In genomic region chr11:67351275-67352005, GRCh38 we compare ENCODE assay signal across 8 cellular contexts. TPM values are rescaled to one million over a fixed set of nuclear protein-coding genes. Genes with fewer than 3 reads are reported as not detected.
DNase-seq lines count a peak whose midpoint lies in the region; ATAC-seq and TF ChIP-seq lines count a peak whose summit lies in the region.

No MANE protein-coding gene starts in this region.

- peak in 6 of 7 experiments; percentile 46 to 79 (median 67) for DNase-seq in CD8-positive, alpha-beta T cell
- peak in 43 of 76 experiments; percentile 5 to 55 (median 29) for DNase-seq in HUDEP-2 (lab: John Stamatoyannopoulos, UW; ENCODE audit: unreplicated experiment in 76 of 76)
- DNase-seq in Panc1 (ENCODE audit: low read depth, low spot score) = no peak
- peak; percentile 45 for DNase-seq in activated T-helper 1 cell treated with anti-CD3 and anti-CD28 coated beads, Interleukin-12 subunit alpha, Interleukin-12 subunit beta, Interleukin-2, Interleukin-4 antibody, amounts not matched to agents 30 ng/mL and 10 ng/mL and 1 ng/mL, durations not matched to agents 14 hours and 24 hours and 36 hours (ENCODE audit: low spot score)
- DNase-seq in fibroblast of lung (ENCODE audit: low read depth in 2 of 2) = peak; percentile 67 to 81
- peak; percentile 44 for DNase-seq in neural crest cell (ENCODE audit: low read depth, low spot score)
- DNase-seq in type B pancreatic cell (ENCODE audit: extremely low spot score, unreplicated experiment) = no peak

- no peaks in the 10 kb centered on the region for H3K9me3 ChIP-seq in CD8-positive, alpha-beta T cell (ENCODE audit: low read length)
- no peaks in the 10 kb centered on the region for H3K9me3 ChIP-seq in Panc1 (ENCODE audit: control insufficient read depth, insufficient read depth, low read depth, low read length)
- H3K9me3 ChIP-seq in fibroblast of lung (ENCODE audit: control insufficient read depth, insufficient read depth, low read depth, low read length) = no peaks in the 10 kb centered on the region

- peak overlapping the region; percentile 6 for H3K27ac ChIP-seq in CD8-positive, alpha-beta T cell (ENCODE audit: low read depth, low read length)
- peak overlapping the region; percentile 76 for H3K27ac ChIP-seq in Panc1 (ENCODE audit: low read length)
- peak overlapping the region; percentile 50 for H3K27ac ChIP-seq in fibroblast of lung (ENCODE audit: insufficient read depth, low read length)

- no peak overlapping the region for H2AFZ ChIP-seq in fibroblast of lung (ENCODE audit: low read length)

- no TSS peak for BruUV-seq in Panc1 (replicated peaks; lab: Mats Ljungman, UMichigan)

- peak; percentile 84 for TF ChIP-seq CTCF in CD8-positive, alpha-beta T cell (IDR thresholded peaks at IDR 0.05)
- TF ChIP-seq CTCF in Panc1 (IDR thresholded peaks at IDR 0.05) = peak; percentile 99
- peak; percentile 79 to 97 for TF ChIP-seq CTCF in fibroblast of lung (conservative IDR thresholded peaks at IDR 0.05 in 1 of 2, IDR thresholded peaks at IDR 0.05 in 1 of 2; ENCODE audit: low read depth in 1 of 2, low read length in 2 of 2)
- TF ChIP-seq CTCF in neural crest cell (conservative IDR thresholded peaks at IDR 0.05) = peak; percentile 94
- peak; percentile 96 for TF ChIP-seq CTCF in type B pancreatic cell (conservative IDR thresholded peaks at IDR 0.05)

- in situ Hi-C loops in Panc1 (cut with HindIII; ENCODE audit: low pct_unique_long_range_greater_than_20kb, low sequenced_read_pairs) = no loop called here

- peaks cover 4% of the 10 kb centered on the region for H3K79me2 ChIP-seq in fibroblast of lung (ENCODE audit: control insufficient read depth, insufficient read depth, low read length)

- H3K27me3 ChIP-seq in CD8-positive, alpha-beta T cell (ENCODE audit: insufficient read depth, low read length) = no peaks in the 10 kb centered on the region
- no peaks in the 10 kb centered on the region for H3K27me3 ChIP-seq in Panc1 (ENCODE audit: control insufficient read depth, insufficient read depth, low read length)
- H3K27me3 ChIP-seq in fibroblast of lung (ENCODE audit: control insufficient read depth, insufficient read depth, low read length) = no peaks in the 10 kb centered on the region

- POLR2A ChIA-PET in CD8-positive, alpha-beta T cell (lab: Charles Lee) = interaction anchor here (0.6 to 7.6 kb wide), 11 partner anchors 22 to 1904 kb away, joined by 3 to 63 read pairs (median 5); partner anchors contain the start of genes CLCF1, PPP1CA and RAD9A
- POLR2A ChIA-PET in Panc1 (lab: Charles Lee) = interaction anchor here (0.5 to 0.9 kb wide), 5 partner anchors 30 to 687 kb away, joined by 3 to 8 read pairs (median 3); no protein-coding TSS in a partner anchor

- H3K36me3 ChIP-seq in CD8-positive, alpha-beta T cell (ENCODE audit: insufficient read depth, low read length) = no peaks in the 10 kb centered on the region
- H3K36me3 ChIP-seq in Panc1 (ENCODE audit: control insufficient read depth, insufficient read depth, low read length) = no peaks in the 10 kb centered on the region
- peaks cover 1% of the 10 kb centered on the region for H3K36me3 ChIP-seq in fibroblast of lung (ENCODE audit: control insufficient read depth, insufficient read depth, low read length)

- intact Hi-C loops in CD8-positive, alpha-beta T cell (cut with DNase I, micrococcal nuclease) = loop anchor here (1.0 to 10.0 kb wide), 5 partner anchors 31 to 363 kb away; partner anchors contain the start of genes AIP (in 1 of the 2), KDM2A (in 1 of the 2) and NDUFV1 (in 1 of the 2)
- intact Hi-C loops in Panc1 (cut with micrococcal nuclease; ENCODE audit: unreplicated experiment) = no loop called here
- intact Hi-C loops in activated T-helper 1 cell treated with anti-CD3 and anti-CD28 coated beads, Interleukin-12 subunit alpha, Interleukin-12 subunit beta, Interleukin-2, Interleukin-4 antibody, amounts not matched to agents 30 ng/mL and 10 ng/mL and 1 ng/mL, durations not matched to agents 14 hours and 24 hours and 36 hours (cut with micrococcal nuclease) = loop anchor here (1.0 to 10.0 kb wide), 7 partner anchors 31 to 1063 kb away; partner anchors contain the start of genes GSTP1, PC, TMEM134 and YIF1A

- peaks cover 39% of the 10 kb centered on the region for H3K4me1 ChIP-seq in CD8-positive, alpha-beta T cell (ENCODE audit: insufficient read depth, low read length)
- H3K4me1 ChIP-seq in Panc1 (ENCODE audit: control insufficient read depth, insufficient read depth, low read length) (peaks cover 43% of the 10 kb centered on the region), fibroblast of lung (ENCODE audit: control insufficient read depth, extremely low read depth, insufficient read depth, low read length) (peaks cover 30% of the 10 kb centered on the region)

- H3K9me3 Mint-ChIP-seq in CD8-positive, alpha-beta T cell = no peaks in the 10 kb centered on the region
- no peaks in the 10 kb centered on the region for H3K9me3 Mint-ChIP-seq in activated T-helper 1 cell treated with anti-CD3 and anti-CD28 coated beads, Interleukin-12 subunit alpha, Interleukin-12 subunit beta, Interleukin-2, Interleukin-4 antibody, amounts not matched to agents 30 ng/mL and 10 ng/mL and 1 ng/mL, durations not matched to agents 14 hours and 24 hours and 36 hours
- H3K9me3 Mint-ChIP-seq in neural crest cell = no peaks in the 10 kb centered on the region
- no peaks in the 10 kb centered on the region for H3K9me3 Mint-ChIP-seq in type B pancreatic cell

- no peaks in the 10 kb centered on the region for H4K20me1 ChIP-seq in fibroblast of lung (ENCODE audit: control insufficient read depth, extremely low read depth, insufficient read depth, low read length)

- H3K4me1 Mint-ChIP-seq in CD8-positive, alpha-beta T cell (ENCODE audit: low read depth) = peaks cover 53% of the 10 kb centered on the region
- H3K4me1 Mint-ChIP-seq in activated T-helper 1 cell treated with anti-CD3 and anti-CD28 coated beads, Interleukin-12 subunit alpha, Interleukin-12 subunit beta, Interleukin-2, Interleukin-4 antibody, amounts not matched to agents 30 ng/mL and 10 ng/mL and 1 ng/mL, durations not matched to agents 14 hours and 24 hours and 36 hours (ENCODE audit: low read depth) = peaks cover 31% of the 10 kb centered on the region
- H3K4me1 Mint-ChIP-seq in neural crest cell (peaks cover 24% of the 10 kb centered on the region), type B pancreatic cell (ENCODE audit: unreplicated experiment) (peaks cover 24% of the 10 kb centered on the region)

- peaks cover 11% of the 10 kb centered on the region for H3K36me3 Mint-ChIP-seq in CD8-positive, alpha-beta T cell
- H3K36me3 Mint-ChIP-seq in activated T-helper 1 cell treated with anti-CD3 and anti-CD28 coated beads, Interleukin-12 subunit alpha, Interleukin-12 subunit beta, Interleukin-2, Interleukin-4 antibody, amounts not matched to agents 30 ng/mL and 10 ng/mL and 1 ng/mL, durations not matched to agents 14 hours and 24 hours and 36 hours (ENCODE audit: low read depth) = no peaks in the 10 kb centered on the region
- H3K36me3 Mint-ChIP-seq in neural crest cell (ENCODE audit: low read depth) = no peaks in the 10 kb centered on the region
- no peaks in the 10 kb centered on the region for H3K36me3 Mint-ChIP-seq in type B pancreatic cell

- CTCF ChIA-PET in CD8-positive, alpha-beta T cell (lab: Charles Lee) = interaction anchor here (0.6 to 26.2 kb wide), 37 partner anchors 10 to 261 kb away, joined by 3 to 1319 read pairs (median 3); partner anchors contain the start of genes AIP, ANKRD13D, CLCF1 and PPP1CA
- CTCF ChIA-PET in Panc1 (lab: Charles Lee) = interaction anchor here (0.5 to 7.9 kb wide), 19 partner anchors 10 to 832 kb away, joined by 3 to 207 read pairs (median 4); partner anchors contain the start of genes CLCF1 and PPP1CA

- no peaks in the 10 kb centered on the region for H3K27me3 Mint-ChIP-seq in CD8-positive, alpha-beta T cell (ENCODE audit: low read depth)
- no peaks in the 10 kb centered on the region for H3K27me3 Mint-ChIP-seq in activated T-helper 1 cell treated with anti-CD3 and anti-CD28 coated beads, Interleukin-12 subunit alpha, Interleukin-12 subunit beta, Interleukin-2, Interleukin-4 antibody, amounts not matched to agents 30 ng/mL and 10 ng/mL and 1 ng/mL, durations not matched to agents 14 hours and 24 hours and 36 hours (ENCODE audit: insufficient read depth)
- no peaks in the 10 kb centered on the region for H3K27me3 Mint-ChIP-seq in neural crest cell (ENCODE audit: low read depth)
- no peaks in the 10 kb centered on the region for H3K27me3 Mint-ChIP-seq in type B pancreatic cell

- H3K4me3 Mint-ChIP-seq in CD8-positive, alpha-beta T cell = peak overlapping the region; percentile 99
- H3K4me3 Mint-ChIP-seq in activated T-helper 1 cell treated with anti-CD3 and anti-CD28 coated beads, Interleukin-12 subunit alpha, Interleukin-12 subunit beta, Interleukin-2, Interleukin-4 antibody, amounts not matched to agents 30 ng/mL and 10 ng/mL and 1 ng/mL, durations not matched to agents 14 hours and 24 hours and 36 hours = peak overlapping the region; percentile 57
- H3K4me3 Mint-ChIP-seq in neural crest cell (peak overlapping the region; percentile 81), type B pancreatic cell (peak overlapping the region; percentile 80)

- peak; percentile 21 for ATAC-seq in CD8-positive, alpha-beta T cell
- ATAC-seq in Panc1 (peak; percentile 22), GM18909 (IDR thresholded peaks at IDR 0.05; ENCODE audit: poor library complexity, unreplicated experiment) (no peak)

- H3K4me3 ChIP-seq in CD8-positive, alpha-beta T cell (ENCODE audit: low read depth, low read length) = no peak overlapping the region
- H3K4me3 ChIP-seq in Panc1 (ENCODE audit: low read depth in 2 of 2, low read length in 2 of 2) = no peak overlapping the region; a peak in 1 of 4 replicates
- no peak overlapping the region for H3K4me3 ChIP-seq in fibroblast of lung (replicated peaks in 1 of 4; ENCODE audit: control extremely low read depth in 1 of 4, insufficient read depth in 1 of 4, low read depth in 3 of 4, low read length in 4 of 4)

- peak overlapping the region; percentile 36 for H3K4me2 ChIP-seq in fibroblast of lung (ENCODE audit: extremely low read depth, insufficient read depth, low read length)

- H3K27ac Mint-ChIP-seq in CD8-positive, alpha-beta T cell = peak overlapping the region; percentile 100
- H3K27ac Mint-ChIP-seq in activated T-helper 1 cell treated with anti-CD3 and anti-CD28 coated beads, Interleukin-12 subunit alpha, Interleukin-12 subunit beta, Interleukin-2, Interleukin-4 antibody, amounts not matched to agents 30 ng/mL and 10 ng/mL and 1 ng/mL, durations not matched to agents 14 hours and 24 hours and 36 hours = peak overlapping the region; percentile 71
- H3K27ac Mint-ChIP-seq in neural crest cell (ENCODE audit: unreplicated experiment) (no peak overlapping the region), type B pancreatic cell (peak overlapping the region; percentile 79)

- peak overlapping the region; percentile 41 for H3K9ac ChIP-seq in fibroblast of lung (ENCODE audit: insufficient read depth, low read length)

RNA-seq across cellular contexts. Expression of gene POLD4, which starts 1.9 kb away (rescaled TPM):
- total RNA-seq in CD8-positive, alpha-beta T cell = 10 to 100 TPM; 32.4 to 41.9 TPM
- total RNA-seq in Panc1 (2021; ENCODE audit: unreplicated experiment) = 78.7 TPM
- 119 TPM for polyA plus RNA-seq in Panc1 (2012; ENCODE audit: insufficient read length)
- 36.7 and 39.8 TPM in 2 replicates for total RNA-seq in activated T-helper 1 cell treated with anti-CD3 and anti-CD28 coated beads, Interleukin-12 subunit alpha, Interleukin-12 subunit beta, Interleukin-2, Interleukin-4 antibody, amounts not matched to agents 30 ng/mL and 10 ng/mL and 1 ng/mL, durations not matched to agents 14 hours and 24 hours and 36 hours
- 28.5 and 32.4 TPM in 2 replicates for total RNA-seq in fibroblast of lung
- polyA plus RNA-seq in fibroblast of lung = 33.3 and 36.3 TPM in 2 replicates
- 81.4 and 86.9 TPM in 2 replicates for polyA plus RNA-seq in fibroblast of lung (2012)
- polyA minus RNA-seq in fibroblast of lung (ENCODE audit: low replicate concordance) = 12.6 and 12.9 TPM in 2 replicates
- 3.7 and 7.1 TPM in 2 replicates for total RNA-seq in neural crest cell
- 15.0 and 29.4 TPM in 2 replicates for total RNA-seq in type B pancreatic cell (ENCODE audit: low replicate concordance)

RNA-seq across cellular contexts. Expression of gene CLCF1, which starts 22.0 kb away (rescaled TPM):
- total RNA-seq in CD8-positive, alpha-beta T cell = 1 to 10 TPM; 7.1 to 7.8 TPM
- total RNA-seq in Panc1 (2021; ENCODE audit: unreplicated experiment) (9.3 TPM), fibroblast of lung (2.3 and 3.6 TPM in 2 replicates), neural crest cell (0.41 and 0.68 TPM in 2 replicates), type B pancreatic cell (ENCODE audit: low replicate concordance) (3.2 and 6.7 TPM in 2 replicates)
- 9.0 TPM for polyA plus RNA-seq in Panc1 (2012; ENCODE audit: insufficient read length)
- 0.64 and 0.73 TPM in 2 replicates for total RNA-seq in activated T-helper 1 cell treated with anti-CD3 and anti-CD28 coated beads, Interleukin-12 subunit alpha, Interleukin-12 subunit beta, Interleukin-2, Interleukin-4 antibody, amounts not matched to agents 30 ng/mL and 10 ng/mL and 1 ng/mL, durations not matched to agents 14 hours and 24 hours and 36 hours
- 6.0 and 6.5 TPM in 2 replicates for polyA plus RNA-seq in fibroblast of lung
- polyA plus RNA-seq in fibroblast of lung (2012) = 5.9 and 6.7 TPM in 2 replicates
- 10.7 and 14.4 TPM in 2 replicates for polyA minus RNA-seq in fibroblast of lung (ENCODE audit: low replicate concordance)

RNA-seq across cellular contexts. Expression of gene RAD9A, which starts 40.3 kb away (rescaled TPM):
- total RNA-seq in CD8-positive, alpha-beta T cell = 10 to 100 TPM; 13.7 to 14.1 TPM
- 33.1 TPM for total RNA-seq in Panc1 (2021; ENCODE audit: unreplicated experiment)
- polyA plus RNA-seq in Panc1 (2012; ENCODE audit: insufficient read length) = 24.4 TPM
- 30.7 and 31.6 TPM in 2 replicates for total RNA-seq in activated T-helper 1 cell treated with anti-CD3 and anti-CD28 coated beads, Interleukin-12 subunit alpha, Interleukin-12 subunit beta, Interleukin-2, Interleukin-4 antibody, amounts not matched to agents 30 ng/mL and 10 ng/mL and 1 ng/mL, durations not matched to agents 14 hours and 24 hours and 36 hours
- 3.8 and 6.4 TPM in 2 replicates for total RNA-seq in fibroblast of lung
- polyA plus RNA-seq in fibroblast of lung = 3.5 and 5.9 TPM in 2 replicates
- 5.5 and 9.3 TPM in 2 replicates for polyA plus RNA-seq in fibroblast of lung (2012)
- 5.2 and 6.4 TPM in 2 replicates for polyA minus RNA-seq in fibroblast of lung (ENCODE audit: low replicate concordance)
- total RNA-seq in neural crest cell = 46.1 and 49.4 TPM in 2 replicates
- 29.5 and 41.2 TPM in 2 replicates for total RNA-seq in type B pancreatic cell (ENCODE audit: low replicate concordance)

RNA-seq across cellular contexts. Expression of gene SSH3, which starts 48.1 kb away (rescaled TPM):
- 1 to 10 TPM; 5.9 to 9.9 TPM for total RNA-seq in CD8-positive, alpha-beta T cell
- total RNA-seq in Panc1 (2021; ENCODE audit: unreplicated experiment) (79.8 TPM), fibroblast of lung (11.3 and 15.7 TPM in 2 replicates), neural crest cell (3.0 and 3.3 TPM in 2 replicates), type B pancreatic cell (ENCODE audit: low replicate concordance) (32.0 and 40.9 TPM in 2 replicates)
- polyA plus RNA-seq in Panc1 (2012; ENCODE audit: insufficient read length) = 82.6 TPM
- 9.2 and 9.4 TPM in 2 replicates for total RNA-seq in activated T-helper 1 cell treated with anti-CD3 and anti-CD28 coated beads, Interleukin-12 subunit alpha, Interleukin-12 subunit beta, Interleukin-2, Interleukin-4 antibody, amounts not matched to agents 30 ng/mL and 10 ng/mL and 1 ng/mL, durations not matched to agents 14 hours and 24 hours and 36 hours
- polyA plus RNA-seq in fibroblast of lung = 6.9 and 7.5 TPM in 2 replicates
- polyA plus RNA-seq in fibroblast of lung (2012) = 28.9 and 30.6 TPM in 2 replicates
- 15.6 and 18.8 TPM in 2 replicates for polyA minus RNA-seq in fibroblast of lung (ENCODE audit: low replicate concordance)

RNA-seq across cellular contexts. Expression of gene PPP1CA, which starts 50.2 kb away (rescaled TPM):
- 10 to 100 TPM; 40.5 to 42.2 TPM for total RNA-seq in CD8-positive, alpha-beta T cell
- total RNA-seq in Panc1 (2021; ENCODE audit: unreplicated experiment) (361 TPM), fibroblast of lung (90.7 and 104 TPM in 2 replicates), neural crest cell (222 and 223 TPM in 2 replicates), type B pancreatic cell (ENCODE audit: low replicate concordance) (137 TPM in 2 replicates)
- polyA plus RNA-seq in Panc1 (2012; ENCODE audit: insufficient read length) = 412 TPM
- 260 and 263 TPM in 2 replicates for total RNA-seq in activated T-helper 1 cell treated with anti-CD3 and anti-CD28 coated beads, Interleukin-12 subunit alpha, Interleukin-12 subunit beta, Interleukin-2, Interleukin-4 antibody, amounts not matched to agents 30 ng/mL and 10 ng/mL and 1 ng/mL, durations not matched to agents 14 hours and 24 hours and 36 hours
- polyA plus RNA-seq in fibroblast of lung = 135 and 218 TPM in 2 replicates
- 147 and 213 TPM in 2 replicates for polyA plus RNA-seq in fibroblast of lung (2012)
- 287 and 410 TPM in 2 replicates for polyA minus RNA-seq in fibroblast of lung (ENCODE audit: low replicate concordance)

Comparison
In these comparisons a context has a peak if more than half of its experiments do, and no peak if none do; other contexts are left out.
1. DNase-seq: peak in CD8-positive, alpha-beta T cell (6 of 7), HUDEP-2 (43 of 76), activated T-helper 1 cell treated with anti-CD3 and anti-CD28 coated beads, Interleukin-12 subunit alpha, Interleukin-12 subunit beta, Interleukin-2, Interleukin-4 antibody, amounts not matched to agents 30 ng/mL and 10 ng/mL and 1 ng/mL, durations not matched to agents 14 hours and 24 hours and 36 hours (single experiment), fibroblast of lung (2 of 2) and neural crest cell (single experiment); none in Panc1 (single experiment) and type B pancreatic cell (single experiment).
2. H3K27ac ChIP-seq: peak in every context shown above with its lines; median percentile 76 in Panc1; 50 in fibroblast of lung; 6 in CD8-positive, alpha-beta T cell.
3. Peak in every context shown above with its lines, with median percentiles within 50 percentile points of each other: H3K4me3 Mint-ChIP-seq and CTCF ChIP-seq.